In genomic region chr4:3371038-3371437, GRCh38 we compare ENCODE assay signal across 1 cellular context.
TF ChIP-seq lines count a peak whose summit lies in the region.

No MANE protein-coding gene starts in this region.

TF ChIP-seq in H1, 55 proteins besides CTCF, POLR2A, EP300 and RAD21 (continued from another document):
- TF ChIP-seq CHD7 (IDR thresholded peaks at IDR 0.05; ENCODE audit: insufficient replicate concordance, low read length) = no peak
- no peak for TF ChIP-seq PHF8 (conservative IDR thresholded peaks at IDR 0.05; ENCODE audit: low read depth, low read length)
- TF ChIP-seq E2F6 (IDR thresholded peaks at IDR 0.05) = peak; percentile 78
- 0 out of 2 replicates have a peak, but pooled peaks have one; percentile 27 for TF ChIP-seq GABPA (IDR thresholded peaks at IDR 0.05; ENCODE audit: borderline replicate concordance, insufficient read depth, low read length)
- no peak for TF ChIP-seq FOSL1 (IDR thresholded peaks at IDR 0.05; ENCODE audit: insufficient read depth, low read depth, low read length)
- peak; percentile 91 for TF ChIP-seq MAX (IDR thresholded peaks at IDR 0.05)
